12 cellular contexts compared by ENCODE assay signal in genomic region chr1:159121526-159121925, GRCh38. TPM values are rescaled to one million over a fixed set of nuclear protein-coding genes. Genes with fewer than 3 reads are reported as not detected.
DNase-seq lines count a peak whose midpoint lies in the region; ATAC-seq and TF ChIP-seq lines count a peak whose summit lies in the region.
"Had no signal": no experiment of that assay in that cellular context is flagged by ENCODE, and none has a peak within 500 bp of the region (broad histone marks: within the 10 kb centered on the region; RNA-seq: fewer than 3 reads in every experiment).

No MANE protein-coding gene starts in this region.

- no peaks in the 10 kb centered on the region for H3K9me3 Mint-ChIP-seq in natural killer cell

- H3K79me2 ChIP-seq in Karpas-422 (ENCODE audit: low read length) = no peaks in the 10 kb centered on the region

- no peaks in the 10 kb centered on the region for H3K4me1 ChIP-seq in Karpas-422 (ENCODE audit: low read length)

- H3K36me3 ChIP-seq in Karpas-422 (ENCODE audit: insufficient read depth, low read length) = no peaks in the 10 kb centered on the region

- no peak overlapping the region for H3K9ac ChIP-seq in Karpas-422 (ENCODE audit: low read length)

- no peak overlapping the region for H3K4me3 Mint-ChIP-seq in natural killer cell

- no peak overlapping the region for H3K27ac Mint-ChIP-seq in natural killer cell

- H2AFZ ChIP-seq in Karpas-422 (ENCODE audit: low read length) = no peak overlapping the region

- H3K9me2 ChIP-seq in Karpas-422 (replicated peaks; ENCODE audit: insufficient read depth, low read length) = no peaks in the 10 kb centered on the region

- H3K27me3 Mint-ChIP-seq in natural killer cell (ENCODE audit: low read depth in 2 of 2) = peaks cover 24 to 36% of the 10 kb centered on the region in 2 donors

- no peak overlapping the region for H3K27ac ChIP-seq in Karpas-422 (ENCODE audit: low read length)

- H3K4me3 ChIP-seq in Karpas-422 (ENCODE audit: low read length) = no peak overlapping the region

- no peak overlapping the region for H3K4me2 ChIP-seq in Karpas-422 (ENCODE audit: low read depth, low read length, poor library complexity, severe bottlenecking)

- TF ChIP-seq CTCF in natural killer cell (IDR thresholded peaks at IDR 0.05) = no peak

- no peaks in the 10 kb centered on the region for H3K4me1 Mint-ChIP-seq in natural killer cell

- no peaks in the 10 kb centered on the region for H4K20me1 ChIP-seq in Karpas-422 (ENCODE audit: insufficient read depth, low read depth, low read length)

- intact Hi-C loops in natural killer cell (cut with micrococcal nuclease) = no loop called here

- H3K9me3 ChIP-seq in Karpas-422 (ENCODE audit: low read length) = no peaks in the 10 kb centered on the region

- ATAC-seq in GM21737 (IDR thresholded peaks at IDR 0.05; ENCODE audit: unreplicated experiment) = peak; percentile 66
- ATAC-seq in HG03175 (IDR thresholded peaks at IDR 0.05; ENCODE audit: unreplicated experiment) = peak; percentile 62
- no peak for ATAC-seq in natural killer cell

- H3K27me3 ChIP-seq in Karpas-422 (ENCODE audit: low read length) = no peaks in the 10 kb centered on the region

- peak; percentile 4 for DNase-seq in stimulated activated CD4-positive, alpha-beta T cell treated with anti-CD3 and anti-CD28 coated beads, Interleukin-15, amount 100 ng/mL, for 24 hours
- DNase-seq in stimulated activated CD4-positive, alpha-beta T cell treated with anti-CD3 and anti-CD28 coated beads, Interleukin-4, amount 100 ng/mL, for 1 hour = no peak
- DNase-seq in SKM-1 treated with dmso at 0.1 percent for 144 hours (lab: John Stamatoyannopoulos, UW; ENCODE audit: unreplicated experiment) = no peak
- DNase-seq in NOMO-1 treated with dmso at 0.1 percent for 144 hours (lab: John Stamatoyannopoulos, UW; ENCODE audit: unreplicated experiment) = no peak
- no peak for DNase-seq in natural killer cell
- DNase-seq in Karpas-422 = no peak
- DNase-seq: activated T-cell treated with anti-CD3 and anti-CD28 coated beads, Interleukin-2, amount 50 U/mL, for 1 hour; central memory CD4-positive, alpha-beta T cell; GF-D8; MM.1S had no signal

- no peaks in the 10 kb centered on the region for H3K36me3 Mint-ChIP-seq in natural killer cell

RNA-seq across cellular contexts. Expression of gene AIM2, which starts 45.0 kb away (rescaled TPM):
- 1 to 10 TPM in 1 of 3 donors, not detected in 2; 1.1 TPM for total RNA-seq in natural killer cell
- 1.7 and 2.1 TPM in 2 replicates for total RNA-seq in Karpas-422 (2014; rRNA removed; shearing (Covaris generic); ENCODE audit: low replicate concordance)

RNA-seq across cellular contexts. Expression of gene CADM3, which starts 49.9 kb away (rescaled TPM):
- total RNA-seq in natural killer cell = not detected
- total RNA-seq in Karpas-422 (2014; rRNA removed; shearing (Covaris generic); ENCODE audit: low replicate concordance) = not detected in 2 replicates

Comparison
In these comparisons a context has a peak if more than half of its experiments do, and no peak if none do; other contexts are left out.
1. ATAC-seq: peak in GM21737 (single experiment) and HG03175 (single experiment); none in natural killer cell (0 of 3).